Comparison of ENCODE assay signal across 8 cellular contexts in the genomic region with DNA sequence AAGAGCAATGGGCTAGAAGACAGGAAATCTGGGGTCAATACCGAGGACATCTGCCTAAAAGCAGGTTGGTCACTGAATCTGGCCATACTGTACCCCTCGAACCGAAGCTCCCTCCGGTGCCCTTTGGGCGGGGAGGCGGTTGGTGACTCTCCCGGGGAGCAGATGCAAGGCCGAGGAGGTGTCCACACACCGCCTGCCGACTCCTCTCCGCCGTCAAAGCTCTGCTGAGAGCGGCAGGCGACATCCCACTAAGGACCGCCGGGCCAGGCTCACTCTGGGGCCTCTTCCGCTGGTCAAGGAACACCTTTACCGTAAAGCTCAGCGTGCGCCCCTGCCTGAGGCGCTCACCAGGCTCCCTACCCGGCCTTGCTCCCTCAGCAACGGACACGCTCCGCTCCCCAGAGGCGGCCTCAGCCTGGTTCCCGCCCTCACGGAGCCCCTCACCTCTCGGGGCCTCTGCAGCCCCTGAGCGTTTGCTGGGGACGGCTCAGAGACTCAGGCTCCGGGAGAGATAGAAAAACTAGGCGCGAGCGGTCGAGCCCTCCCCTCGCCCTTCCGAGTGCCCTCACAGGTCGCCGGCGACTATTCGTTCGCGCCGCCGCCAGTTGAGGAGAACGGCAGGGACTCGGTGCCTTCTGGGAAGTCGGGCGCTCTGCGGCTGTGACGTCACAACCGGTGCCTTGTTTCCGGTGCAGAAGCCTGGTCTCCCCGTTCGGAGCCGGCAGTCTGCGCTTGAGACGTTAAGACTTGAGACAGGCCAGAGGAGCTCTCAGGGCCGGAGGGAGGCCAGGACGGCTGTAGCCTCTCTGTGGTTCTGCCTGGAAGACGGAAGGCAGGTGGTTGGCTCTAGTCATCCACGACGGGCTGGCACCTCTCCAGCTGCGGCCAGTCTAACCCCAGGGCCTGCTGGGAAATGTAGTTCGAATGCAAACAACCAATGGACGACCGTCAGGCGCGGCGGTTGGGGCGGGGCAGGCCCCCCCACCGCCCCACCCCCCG. TPM values are rescaled to one million over a fixed set of nuclear protein-coding genes. Genes with fewer than 3 reads are reported as not detected.
DNase-seq lines count a peak whose midpoint lies in the region; ATAC-seq, FAIRE-seq and TF ChIP-seq lines count a peak whose summit lies in the region.

A gene with protein sequence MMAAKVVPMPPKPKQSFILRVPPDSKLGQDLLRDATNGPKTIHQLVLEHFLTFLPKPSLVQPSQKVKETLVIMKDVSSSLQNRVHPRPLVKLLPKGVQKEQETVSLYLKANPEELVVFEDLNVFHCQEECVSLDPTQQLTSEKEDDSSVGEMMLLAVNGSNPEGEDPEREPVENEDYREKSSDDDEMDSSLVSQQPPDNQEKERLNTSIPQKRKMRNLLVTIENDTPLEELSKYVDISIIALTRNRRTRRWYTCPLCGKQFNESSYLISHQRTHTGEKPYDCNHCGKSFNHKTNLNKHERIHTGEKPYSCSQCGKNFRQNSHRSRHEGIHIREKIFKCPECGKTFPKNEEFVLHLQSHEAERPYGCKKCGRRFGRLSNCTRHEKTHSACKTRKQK (minus strand): TSS at position 616 of the 999 bp plus-strand sequence. CDS start 1,403 bp downstream, outside the sequence.

- ATAC-seq in GM18909 (IDR thresholded peaks at IDR 0.05; ENCODE audit: poor library complexity, unreplicated experiment) (peak; percentile 92), HG03159 (IDR thresholded peaks at IDR 0.05; ENCODE audit: unreplicated experiment) (peak; percentile 92)

- H3K36me3 ChIP-seq in mammary epithelial cell (ENCODE audit: insufficient read depth, low read length) (peaks cover 10% of the 10 kb centered on the region), small intestine (ENCODE audit: control insufficient read depth in 2 of 2, insufficient read depth in 2 of 2, low read length in 2 of 2) (peaks cover 2 to 26% of the 10 kb centered on the region in 2 donors)

- no peak for FAIRE-seq in small intestine (lab: Jason Lieb, UNC)

- H3K27ac ChIP-seq in mammary epithelial cell (ENCODE audit: insufficient read depth, low read depth, low read length), result peak within 1 kb of the TSS; percentile 62
- peak within 1 kb of the TSS; percentile 88 to 97 for H3K27ac ChIP-seq in small intestine (ENCODE audit: low read depth in 1 of 2, low read length in 1 of 2)

- no peaks in the 10 kb centered on the region for H3K9me3 ChIP-seq in mammary epithelial cell (replicated peaks; ENCODE audit: insufficient read depth, low read length)
- no peaks in the 10 kb centered on the region for H3K9me3 ChIP-seq in small intestine (ENCODE audit: control insufficient read depth, low read depth)

- in situ Hi-C loops in mammary epithelial cell (cut with MboI; ENCODE audit: low sequenced_read_pairs in 2 of 2), result no loop called here

- dilution Hi-C loops in mammary epithelial cell (cut with HindIII; ENCODE audit: low sequenced_read_pairs), result loop anchor here (5.0 kb wide), 1 partner anchor 42 kb away; no protein-coding TSS in a partner anchor

- TSS peak; percentile 36 for BruUV-seq in mammary epithelial cell (replicated peaks; lab: Mats Ljungman, UMichigan)

- CTCF ChIA-PET in mammary epithelial cell (lab: Charles Lee; ENCODE audit: low non-redundant PET), result no interaction called here

- H3K79me2 ChIP-seq in mammary epithelial cell (ENCODE audit: insufficient read depth, low read length), result peaks cover 21% of the 10 kb centered on the region

- no peaks in the 10 kb centered on the region for H3K27me3 ChIP-seq in mammary epithelial cell (ENCODE audit: insufficient read depth, low read length)
- no peaks in the 10 kb centered on the region for H3K27me3 ChIP-seq in small intestine (ENCODE audit: control insufficient read depth in 2 of 2, insufficient read depth in 2 of 2, low read length in 2 of 2)

- peak within 1 kb of the TSS; percentile 97 for H2AFZ ChIP-seq in mammary epithelial cell (ENCODE audit: low read depth, low read length)

- peak within 1 kb of the TSS; percentile 71 for H3K4me3 ChIP-seq in WI38 (ENCODE audit: low read depth, low read length)
- H3K4me3 ChIP-seq in mammary epithelial cell (replicated peaks in 1 of 3; ENCODE audit: insufficient read depth in 1 of 3, low read depth in 2 of 3, low read length in 3 of 3), result peak within 1 kb of the TSS; percentile 81 to 90 (median 82)
- H3K4me3 ChIP-seq in small intestine (ENCODE audit: low read depth in 1 of 2, low read length in 2 of 2), result peak within 1 kb of the TSS; percentile 68 to 80

- peak within 1 kb of the TSS; percentile 87 for H3K4me2 ChIP-seq in mammary epithelial cell (ENCODE audit: insufficient read depth, low read depth, low read length)

- H3K4me1 ChIP-seq in mammary epithelial cell (ENCODE audit: insufficient read depth, low read length) (peaks cover 4% of the 10 kb centered on the region), small intestine (ENCODE audit: control insufficient read depth in 2 of 2, insufficient read depth in 1 of 2, low read depth in 1 of 2, low read length in 1 of 2) (peaks cover 0 to 5% of the 10 kb centered on the region in 2 donors)

- intact Hi-C loops in mammary epithelial cell (cut with micrococcal nuclease), result loop anchor here (2.0 kb wide), 2 partner anchors 46 to 48 kb away; a partner anchor contains a TSS

- DNase-seq in AG08395 (ENCODE audit: low spot score), result peak; percentile 96
- DNase-seq in NCI-H2227 treated with DMSO at 0.1 percent for 48 hours (lab: John Stamatoyannopoulos, UW), result peak; percentile 93
- peak; percentile 95 for DNase-seq in mammary epithelial cell
- DNase-seq in iPS-NIHi11 (ENCODE audit: low spot score), result peak; percentile 98
- DNase-seq in small intestine, result peak; percentile 97

- WGBS in mammary epithelial cell (ENCODE audit: low coverage, missing lambda C conversion rate), result 2% methylated on average over 42 of the region's 74 CpGs
- 0 to 1% (median 1%) methylated on average over 65 to 73 of the region's 74 CpGs for WGBS in small intestine, 3 donors

- peak within 1 kb of the TSS; percentile 71 for H3K9ac ChIP-seq in mammary epithelial cell (ENCODE audit: insufficient read depth, low read length)

- no peaks in the 10 kb centered on the region for H4K20me1 ChIP-seq in mammary epithelial cell (ENCODE audit: insufficient read depth, low read length)

- TF ChIP-seq CTCF in WI38 (IDR thresholded peaks at IDR 0.05; ENCODE audit: low read depth, low read length) (no peak), mammary epithelial cell (conservative IDR thresholded peaks at IDR 0.05 in 1 of 2, IDR thresholded peaks at IDR 0.05 in 1 of 2; ENCODE audit: extremely low read depth in 1 of 2, insufficient read depth in 1 of 2, low read depth in 1 of 2, low read length in 2 of 2) (no peak)

RNA-seq across cellular contexts. Expression of the gene that starts here (rescaled TPM):
- 10 to 100 TPM in 1 of 2 donors, 1 to 10 TPM in 1; 10.0 to 10.5 TPM for total RNA-seq in mammary epithelial cell
- 4.2 TPM for polyA plus RNA-seq in mammary epithelial cell
- polyA minus RNA-seq in mammary epithelial cell, result 15.2 TPM
- 1 to 10 TPM; 3.8 to 5.4 (median 4.3) TPM for polyA plus RNA-seq in small intestine

Comparison
In these comparisons a context has a peak if more than half of its experiments do, and no peak if none do; other contexts are left out.
1. Peak in every context shown above with its lines: DNase-seq, ATAC-seq, H3K4me3 ChIP-seq and H3K27ac ChIP-seq.